ENCODE assay signal across 8 cellular contexts in the genomic region with DNA sequence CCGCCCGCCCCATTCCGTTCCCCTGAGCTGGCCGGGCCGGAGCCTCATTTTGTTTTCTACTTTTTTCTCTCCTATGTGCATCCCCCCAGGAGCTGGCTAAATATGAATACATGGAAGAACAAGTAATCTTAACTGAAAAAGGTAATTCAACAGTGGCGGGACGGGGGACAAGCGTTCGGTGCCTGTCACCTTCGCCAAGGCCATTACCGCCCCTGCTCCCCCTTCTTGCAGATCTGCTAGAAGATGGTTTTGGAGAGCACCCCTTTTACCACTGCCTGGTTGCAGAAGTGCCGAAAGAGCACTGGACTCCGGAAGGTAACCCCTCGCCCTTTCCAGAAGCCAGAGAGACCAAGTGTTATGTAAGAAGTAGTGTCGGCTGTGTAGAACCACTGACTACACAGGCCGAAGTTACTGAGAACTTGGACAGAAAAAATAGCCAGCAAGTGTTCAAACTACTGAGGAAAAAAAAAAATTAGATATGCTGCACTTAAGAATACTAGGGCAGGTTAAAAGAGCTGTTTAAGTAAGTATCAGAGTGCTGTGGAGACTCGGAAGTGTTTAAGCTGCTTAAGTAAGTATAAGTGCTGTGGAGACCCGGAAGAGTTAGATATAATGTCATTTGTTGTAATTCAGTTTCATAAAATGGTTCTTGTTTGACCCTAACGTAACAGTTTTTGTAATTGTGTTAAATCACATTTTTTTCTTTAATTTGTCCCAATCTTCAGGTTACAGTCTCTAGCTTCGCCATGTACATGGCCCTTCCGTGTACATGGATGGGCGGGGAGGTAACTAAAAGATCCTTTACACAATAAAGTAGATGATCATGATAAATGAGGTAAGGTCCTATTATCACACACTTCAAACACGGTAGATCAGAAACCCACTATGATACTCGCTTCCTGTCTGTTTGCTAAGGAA. TPM values are rescaled to one million over a fixed set of nuclear protein-coding genes. Genes with fewer than 3 reads are reported as not detected.
A peak's percentile ranks its signal among the peaks of the same experiment; 100 is the strongest.
DNase-seq lines count a peak whose midpoint lies in the region; ATAC-seq and TF ChIP-seq lines count a peak whose summit lies in the region.

No MANE protein-coding gene starts in this region.

- peak overlapping the region; percentile 93 for H3K4me3 Mint-ChIP-seq in stimulated activated naive CD8-positive, alpha-beta T cell treated with anti-CD3 and anti-CD28 coated beads, Interleukin-15, Interleukin-2, amounts not matched to agents 100 ng/mL and 50 ng/mL, for 24 hours

- H3K36me3 ChIP-seq in HUES48 (ENCODE audit: control insufficient read depth, insufficient read depth, low read length) (peaks cover 18% of the 10 kb centered on the region), adrenal gland (replicated peaks in 1 of 2) (no peaks in the 10 kb centered on the region)

- peaks cover 24% of the 10 kb centered on the region for H3K36me3 Mint-ChIP-seq in stimulated activated naive CD8-positive, alpha-beta T cell treated with anti-CD3 and anti-CD28 coated beads, Interleukin-15, Interleukin-2, amounts not matched to agents 100 ng/mL and 50 ng/mL, for 24 hours (ENCODE audit: low read depth)

- TF ChIP-seq POLR2A in adrenal gland (IDR thresholded peaks at IDR 0.05), result peak; percentile 28 to 33

- H3K9ac ChIP-seq in HUES48 (ENCODE audit: low read depth, low read length), result no peak overlapping the region

- DNase-seq in adrenal gland, result peak in 1 of 7 donors; percentile 31
- peak; percentile 15 for DNase-seq in iris pigment epithelial cell (ENCODE audit: low read depth)
- DNase-seq in OCI-M2 (lab: John Stamatoyannopoulos, UW; ENCODE audit: unreplicated experiment), result no peak

- intact Hi-C loops in adrenal gland (cut with DNase I), result loop anchor here in 1 of 2 donors (10.0 kb wide), 1 partner anchor 121 kb away; the partner anchor contains the start of genes APOO and CXorf58

- H3K27ac ChIP-seq in 22Rv1 (peak overlapping the region; percentile 69), HUES48 (ENCODE audit: low read depth, low read length) (no peak overlapping the region), adrenal gland (peak overlapping the region; percentile 76 to 97 (median 89))

- ATAC-seq in HG03139 (IDR thresholded peaks at IDR 0.05; ENCODE audit: unreplicated experiment) (no peak), HG02759 (IDR thresholded peaks at IDR 0.05; ENCODE audit: unreplicated experiment) (no peak)

- H3K27me3 ChIP-seq in HUES48 (ENCODE audit: control insufficient read depth, insufficient read depth, low read length), result no peaks in the 10 kb centered on the region
- H3K27me3 ChIP-seq in adrenal gland, result no peaks in the 10 kb centered on the region

- 15 to 53% (median 42%) methylated on average over 13 to 24 of the region's 24 CpGs for WGBS in adrenal gland, 4 donors

- H3K27me3 Mint-ChIP-seq in stimulated activated naive CD8-positive, alpha-beta T cell treated with anti-CD3 and anti-CD28 coated beads, Interleukin-15, Interleukin-2, amounts not matched to agents 100 ng/mL and 50 ng/mL, for 24 hours, result no peaks in the 10 kb centered on the region

- H3K4me1 ChIP-seq in HUES48 (ENCODE audit: control insufficient read depth, insufficient read depth, low read length), result peaks cover 19% of the 10 kb centered on the region
- H3K4me1 ChIP-seq in adrenal gland (replicated peaks in 1 of 2), result no peaks in the 10 kb centered on the region

- no peaks in the 10 kb centered on the region for H3K9me3 Mint-ChIP-seq in stimulated activated naive CD8-positive, alpha-beta T cell treated with anti-CD3 and anti-CD28 coated beads, Interleukin-15, Interleukin-2, amounts not matched to agents 100 ng/mL and 50 ng/mL, for 24 hours

- H3K27ac Mint-ChIP-seq in stimulated activated naive CD8-positive, alpha-beta T cell treated with anti-CD3 and anti-CD28 coated beads, Interleukin-15, Interleukin-2, amounts not matched to agents 100 ng/mL and 50 ng/mL, for 24 hours, result peak overlapping the region; percentile 89

- no peak for TF ChIP-seq CTCF in 22Rv1 (IDR thresholded peaks at IDR 0.05)
- no peak for TF ChIP-seq CTCF in adrenal gland (IDR thresholded peaks at IDR 0.05)

- H3K4me3 ChIP-seq in HUES48 (ENCODE audit: low read depth, low read length) (peak overlapping the region; percentile 79), adrenal gland (peak overlapping the region in 3 of 4 donors; percentile 18 to 75 (median 57))

- peaks cover 43% of the 10 kb centered on the region for H3K4me1 Mint-ChIP-seq in stimulated activated naive CD8-positive, alpha-beta T cell treated with anti-CD3 and anti-CD28 coated beads, Interleukin-15, Interleukin-2, amounts not matched to agents 100 ng/mL and 50 ng/mL, for 24 hours (ENCODE audit: low read depth)

- H3K9me3 ChIP-seq in HUES48 (ENCODE audit: control insufficient read depth, insufficient read depth, low read length) (no peaks in the 10 kb centered on the region), adrenal gland (replicated peaks in 1 of 3) (no peaks in the 10 kb centered on the region)

RNA-seq across cellular contexts. Expression of gene SAT1, which starts 0.9 kb away (rescaled TPM):
- total RNA-seq in adrenal gland, result 100 to 1,000 TPM; 238 to 905 (median 378) TPM
- 100 to 1,000 TPM; 358 to 811 (median 522) TPM for polyA plus RNA-seq in adrenal gland

RNA-seq across cellular contexts. Expression of gene ACOT9, which starts 40.8 kb away (rescaled TPM):
- 10 to 100 TPM; 18.4 to 40.7 (median 35.9) TPM for total RNA-seq in adrenal gland
- 10 to 100 TPM; 37.2 to 58.3 (median 56.8) TPM for polyA plus RNA-seq in adrenal gland
